Comparison of ENCODE assay signal across 11 cellular contexts in genomic region chr6:90079555-90080490, GRCh38.
DNase-seq lines count a peak whose midpoint lies in the region; ATAC-seq and TF ChIP-seq lines count a peak whose summit lies in the region.
"Had no signal": no experiment of that assay in that cellular context is flagged by ENCODE, and none has a peak within 500 bp of the region (broad histone marks: within the 10 kb centered on the region; RNA-seq: fewer than 3 reads in every experiment).

No MANE protein-coding gene starts in this region.

- no peak for TF ChIP-seq EP300 in upper lobe of left lung (IDR thresholded peaks at IDR 0.05)

- no peak for TF ChIP-seq CTCF in upper lobe of left lung (IDR thresholded peaks at IDR 0.05)

- no peak for TF ChIP-seq POLR2A in upper lobe of left lung (IDR thresholded peaks at IDR 0.05)

- H3K27ac Mint-ChIP-seq in CD8-positive, alpha-beta memory T cell, result peak overlapping the region; percentile 86 to 98 (median 94)
- peak overlapping the region; percentile 92 for H3K27ac Mint-ChIP-seq in activated naive CD8-positive, alpha-beta T cell treated with anti-CD3 and anti-CD28 coated beads, Interleukin-2, amount 10 ng/mL, durations not matched to agents 7 days and 5 days
- H3K27ac Mint-ChIP-seq: HFFc6 had no signal

- no peak for ATAC-seq in activated naive CD8-positive, alpha-beta T cell treated with anti-CD3 and anti-CD28 coated beads, Interleukin-2, amount 10 ng/mL, durations not matched to agents 7 days and 5 days (ENCODE audit: low read depth)
- no peak for ATAC-seq in upper lobe of left lung (ENCODE audit: low FRiP score in 2 of 2)
- no peak for ATAC-seq in HG02588 (IDR thresholded peaks at IDR 0.05; ENCODE audit: unreplicated experiment)

- no peaks in the 10 kb centered on the region for H3K9me3 ChIP-seq in CD8-positive, alpha-beta memory T cell (ENCODE audit: low read length)
- H3K9me3 ChIP-seq in upper lobe of left lung, result no peaks in the 10 kb centered on the region
- H3K9me3 ChIP-seq: psoas muscle had no signal

- H3K9me3 Mint-ChIP-seq in CD8-positive, alpha-beta memory T cell, result no peaks in the 10 kb centered on the region
- H3K9me3 Mint-ChIP-seq in activated naive CD8-positive, alpha-beta T cell treated with anti-CD3 and anti-CD28 coated beads, Interleukin-2, amount 10 ng/mL, durations not matched to agents 7 days and 5 days, result no peaks in the 10 kb centered on the region
- H3K9me3 Mint-ChIP-seq: HFFc6 had no signal

- peak overlapping the region; percentile 86 to 94 (median 89) for H3K4me3 Mint-ChIP-seq in CD8-positive, alpha-beta memory T cell
- H3K4me3 Mint-ChIP-seq in activated naive CD8-positive, alpha-beta T cell treated with anti-CD3 and anti-CD28 coated beads, Interleukin-2, amount 10 ng/mL, durations not matched to agents 7 days and 5 days, result peak overlapping the region; percentile 94
- H3K4me3 Mint-ChIP-seq: HFFc6 had no signal

- POLR2A ChIA-PET in CD8-positive, alpha-beta memory T cell (lab: Charles Lee), result interaction anchor here (0.6 kb wide), 1 partner anchor 139 kb away, joined by 3 read pairs; no protein-coding TSS in a partner anchor
- POLR2A ChIA-PET in activated naive CD8-positive, alpha-beta T cell treated with anti-CD3 and anti-CD28 coated beads, Interleukin-2, amount 10 ng/mL, durations not matched to agents 7 days and 5 days (lab: Charles Lee), result interaction anchor here (0.6 to 5.0 kb wide), 9 partner anchors 13 to 999 kb away, joined by 3 to 53 read pairs (median 4); partner anchors contain the start of gene PNRC1

- peak overlapping the region; percentile 76 for H3K4me3 ChIP-seq in CD8-positive, alpha-beta memory T cell (ENCODE audit: low read length)
- H3K4me3 ChIP-seq in upper lobe of left lung, result no peak overlapping the region
- H3K4me3 ChIP-seq: psoas muscle had no signal

- H3K27me3 Mint-ChIP-seq in CD8-positive, alpha-beta memory T cell, result peaks cover 1 to 6% of the 10 kb centered on the region in 2 donors
- H3K27me3 Mint-ChIP-seq in activated naive CD8-positive, alpha-beta T cell treated with anti-CD3 and anti-CD28 coated beads, Interleukin-2, amount 10 ng/mL, durations not matched to agents 7 days and 5 days, result no peaks in the 10 kb centered on the region

- H3K36me3 Mint-ChIP-seq in CD8-positive, alpha-beta memory T cell, result peaks cover 0 to 6% (median 0%) of the 10 kb centered on the region in 3 donors
- peaks cover 49% of the 10 kb centered on the region for H3K36me3 Mint-ChIP-seq in activated naive CD8-positive, alpha-beta T cell treated with anti-CD3 and anti-CD28 coated beads, Interleukin-2, amount 10 ng/mL, durations not matched to agents 7 days and 5 days

- 81 to 84% methylated on average over 11 of the region's 11 CpGs for whole genome bisulfite sequencing in upper lobe of left lung, 2 donors

- H3K27ac ChIP-seq in CD8-positive, alpha-beta memory T cell (ENCODE audit: low read depth, low read length), result peak overlapping the region; percentile 50
- H3K27ac ChIP-seq in upper lobe of left lung, result no peak overlapping the region
- H3K27ac ChIP-seq: psoas muscle had no signal

- no peaks in the 10 kb centered on the region for H3K36me3 ChIP-seq in CD8-positive, alpha-beta memory T cell (ENCODE audit: insufficient read depth, low read length)
- H3K36me3 ChIP-seq in upper lobe of left lung, result no peaks in the 10 kb centered on the region

- no peaks in the 10 kb centered on the region for H3K27me3 ChIP-seq in CD8-positive, alpha-beta memory T cell (ENCODE audit: insufficient read depth, low read length, poor library complexity, severe bottlenecking)
- no peaks in the 10 kb centered on the region for H3K27me3 ChIP-seq in upper lobe of left lung

- peak in 2 of 5 donors; percentile 21 to 29 for DNase-seq in CD8-positive, alpha-beta memory T cell
- peak; percentile 39 for DNase-seq in activated CD4-positive, CD25-positive, alpha-beta regulatory T cell treated with anti-CD3 and anti-CD28 coated beads, Interleukin-2, amount 50 U/mL, for 72 hours
- no peak for DNase-seq in activated naive CD8-positive, alpha-beta T cell treated with anti-CD3 and anti-CD28 coated beads, Interleukin-2, amount 10 ng/mL, durations not matched to agents 7 days and 5 days
- peak; percentile 36 to 40 for DNase-seq in stimulated activated CD4-positive, alpha-beta T cell treated with anti-CD3 and anti-CD28 coated beads, Interleukin-2, amount 100 ng/mL, for 48 hours
- DNase-seq in upper lobe of left lung, result no peak
- no peak for DNase-seq in RPMI8226
- no peak for DNase-seq in nucleus accumbens (lab: John Stamatoyannopoulos, UW)
- DNase-seq: AML-193, HFFc6, psoas muscle had no signal

- CTCF ChIA-PET in CD8-positive, alpha-beta memory T cell (lab: Charles Lee), result no interaction called here

- H3K4me1 ChIP-seq in CD8-positive, alpha-beta memory T cell (ENCODE audit: insufficient read depth, low read length), result peaks cover 73% of the 10 kb centered on the region
- H3K4me1 ChIP-seq in upper lobe of left lung, result no peaks in the 10 kb centered on the region

- peaks cover 89 to 97% (median 96%) of the 10 kb centered on the region in 3 donors for H3K4me1 Mint-ChIP-seq in CD8-positive, alpha-beta memory T cell
- H3K4me1 Mint-ChIP-seq in activated naive CD8-positive, alpha-beta T cell treated with anti-CD3 and anti-CD28 coated beads, Interleukin-2, amount 10 ng/mL, durations not matched to agents 7 days and 5 days, result peaks cover 69% of the 10 kb centered on the region

Comparison
In these comparisons a context has a peak if more than half of its experiments do, and no peak if none do; other contexts are left out.
1. DNase-seq: peak in activated CD4-positive, CD25-positive, alpha-beta regulatory T cell treated with anti-CD3 and anti-CD28 coated beads, Interleukin-2, amount 50 U/mL, for 72 hours (single experiment) and stimulated activated CD4-positive, alpha-beta T cell treated with anti-CD3 and anti-CD28 coated beads, Interleukin-2, amount 100 ng/mL, for 48 hours (2 of 2); none in activated naive CD8-positive, alpha-beta T cell treated with anti-CD3 and anti-CD28 coated beads, Interleukin-2, amount 10 ng/mL, durations not matched to agents 7 days and 5 days (single experiment), upper lobe of left lung (0 of 2), RPMI8226 (single experiment) and nucleus accumbens (0 of 56).